ENCODE assay signal across 1 cellular context in the genomic region with DNA sequence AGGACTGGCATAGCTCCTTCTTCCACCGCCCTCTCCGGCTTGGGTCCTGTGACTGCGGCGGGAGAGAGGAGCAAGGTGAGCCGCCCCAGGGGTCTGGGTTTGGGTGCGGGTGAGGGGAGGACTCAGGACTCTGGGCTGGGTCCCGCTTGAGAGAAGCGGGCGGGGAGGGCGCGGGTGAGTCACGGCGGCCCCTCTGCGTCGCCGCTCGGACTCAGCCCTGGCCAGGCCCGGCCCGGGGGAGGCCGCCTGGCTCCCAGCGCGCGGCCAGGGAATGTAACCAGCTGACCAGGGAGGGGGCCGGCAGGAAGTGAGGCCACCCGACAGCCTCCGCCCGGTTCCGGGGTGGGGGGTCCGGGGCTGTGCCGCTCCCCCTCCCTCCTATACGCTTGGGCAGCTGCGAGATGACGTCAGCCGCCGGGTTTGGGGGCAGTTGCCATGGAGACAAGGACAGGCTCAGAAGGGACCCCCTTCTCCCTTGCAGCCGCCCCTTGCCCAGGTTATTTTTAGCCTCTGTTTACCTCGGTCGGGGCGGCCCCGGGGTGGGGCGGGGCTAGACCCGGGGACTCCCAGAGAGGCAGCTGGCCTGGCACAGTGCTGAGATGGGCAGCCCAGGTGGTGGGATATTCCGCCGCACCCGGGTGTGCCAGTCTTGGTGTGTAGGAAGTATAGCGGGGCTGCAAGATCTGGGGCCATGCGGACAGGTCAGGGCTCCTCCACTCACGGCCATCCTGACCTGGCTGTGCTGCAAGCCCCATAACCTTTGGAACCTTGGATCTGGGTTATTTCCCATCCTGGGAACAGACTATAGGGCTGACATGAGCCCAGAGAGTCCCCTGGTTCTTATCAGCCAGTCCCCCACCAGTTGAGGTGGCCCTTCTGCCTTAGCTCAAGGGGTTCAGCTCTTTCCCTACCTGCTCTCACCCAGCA.
TF ChIP-seq lines count a peak whose summit lies in the region.

No MANE protein-coding gene starts in this region.

TF ChIP-seq in HepG2, 621 proteins besides CTCF, POLR2A, EP300 and RAD21 (continued from another document):
- TF ChIP-seq ZFX (CRISPR knock-in tag; IDR thresholded peaks at IDR 0.05; ENCODE audit: low read depth) (peak; percentile 17; the same call in 1 of the 2 replicates), WIZ (CRISPR knock-in tag; IDR thresholded peaks at IDR 0.05) (0 out of 2 replicates have a peak, but pooled peaks have one; percentile 13), RFX1 (IDR thresholded peaks at IDR 0.05) (peak; percentile 36; the same call in 1 of the 2 replicates), GABPB1 (CRISPR knock-in tag; IDR thresholded peaks at IDR 0.05) (peak; percentile 84), HDAC6 (IDR thresholded peaks at IDR 0.05; ENCODE audit: low read depth, low read length) (no peak), SAP130 (CRISPR knock-in tag; IDR thresholded peaks at IDR 0.05; ENCODE audit: low read depth) (peak; percentile 67), ARID4A (CRISPR knock-in tag; IDR thresholded peaks at IDR 0.05; ENCODE audit: borderline replicate concordance) (peak; percentile 53; the same call in 1 of the 2 replicates), YY1 (IDR thresholded peaks at IDR 0.05; ENCODE audit: insufficient read depth, insufficient replicate concordance, low read depth, low read length) (no peak), ZNF615 (CRISPR knock-in tag; IDR thresholded peaks at IDR 0.05; ENCODE audit: borderline replicate concordance) (0 out of 2 replicates have a peak, but pooled peaks have one; percentile 15), ZNF274 (CRISPR knock-in tag; IDR thresholded peaks at IDR 0.05) (0 out of 2 replicates have a peak, but pooled peaks have one; percentile 58), ISL2 (CRISPR knock-in tag; IDR thresholded peaks at IDR 0.05) (0 out of 2 replicates have a peak, but pooled peaks have one; percentile 14), ZNF768 (CRISPR knock-in tag; IDR thresholded peaks at IDR 0.05) (peak; percentile 12; the same call in 1 of the 2 replicates), ETV5 (CRISPR knock-in tag; IDR thresholded peaks at IDR 0.05; ENCODE audit: borderline replicate concordance) (peak; percentile 74; the same call in 1 of the 2 replicates), SP1 (IDR thresholded peaks at IDR 0.05) (no peak), SP1 (CRISPR knock-in tag; IDR thresholded peaks at IDR 0.05) (no peak), SALL1 (CRISPR knock-in tag; IDR thresholded peaks at IDR 0.05) (0 out of 2 replicates have a peak, but pooled peaks have one; percentile 38), ZNF616 (CRISPR knock-in tag; IDR thresholded peaks at IDR 0.05; ENCODE audit: low read depth) (0 out of 2 replicates have a peak, but pooled peaks have one; percentile 20), MEIS2 (CRISPR knock-in tag; IDR thresholded peaks at IDR 0.05) (no peak), SP4 (CRISPR knock-in tag; IDR thresholded peaks at IDR 0.05) (0 out of 2 replicates have a peak, but pooled peaks have one; percentile 36), PATZ1 (CRISPR knock-in tag; IDR thresholded peaks at IDR 0.05) (peak; percentile 92), ERF (CRISPR knock-in tag; IDR thresholded peaks at IDR 0.05) (peak; percentile 13; the same call in 1 of the 2 replicates), ZNF781 (CRISPR knock-in tag; IDR thresholded peaks at IDR 0.05; ENCODE audit: borderline replicate concordance, not compliant biosample characterization) (no peak), GABPA (IDR thresholded peaks at IDR 0.05; ENCODE audit: low read depth, low read length) (peak; percentile 42; the same call in 1 of the 2 replicates), GABPA (CRISPR knock-in tag; IDR thresholded peaks at IDR 0.05; ENCODE audit: low read depth) (peak; percentile 83), NFE2L1 (CRISPR knock-in tag; IDR thresholded peaks at IDR 0.05; ENCODE audit: borderline replicate concordance) (no peak), SALL2 (CRISPR knock-in tag; IDR thresholded peaks at IDR 0.05) (peak; percentile 64), HOXA5 (CRISPR knock-in tag; IDR thresholded peaks at IDR 0.05) (0 out of 2 replicates have a peak, but pooled peaks have one; percentile 32), CAMTA2 (CRISPR knock-in tag; IDR thresholded peaks at IDR 0.05; ENCODE audit: borderline replicate concordance) (peak; percentile 64; the same call in 1 of the 2 replicates), SPEN (CRISPR knock-in tag; IDR thresholded peaks at IDR 0.05; ENCODE audit: low read depth) (peak; percentile 61; the same call in 1 of the 2 replicates), ZFY (CRISPR knock-in tag; IDR thresholded peaks at IDR 0.05) (peak; percentile 42; the same call in 1 of the 2 replicates), SMAD3 (CRISPR knock-in tag; IDR thresholded peaks at IDR 0.05) (no peak), HDAC1 (CRISPR knock-in tag; IDR thresholded peaks at IDR 0.05) (peak; percentile 22), MED1 (CRISPR knock-in tag; IDR thresholded peaks at IDR 0.05) (peak; percentile 27; the same call in 1 of the 2 replicates), ZNF263 (CRISPR knock-in tag; IDR thresholded peaks at IDR 0.05) (peak; percentile 63; the same call in 1 of the 2 replicates), RBFOX2 (IDR thresholded peaks at IDR 0.05; ENCODE audit: low read depth, low read length) (peak; percentile 70), ZNF264 (CRISPR knock-in tag; IDR thresholded peaks at IDR 0.05) (no peak), CREM (IDR thresholded peaks at IDR 0.05) (0 out of 2 replicates have a peak, but pooled peaks have one; percentile 16), CREM (CRISPR knock-in tag; IDR thresholded peaks at IDR 0.05) (no peak), SIN3A (IDR thresholded peaks at IDR 0.05; ENCODE audit: borderline replicate concordance, low read depth, low read length) (0 out of 2 replicates have a peak, but pooled peaks have one; percentile 45), ZBTB8A (CRISPR knock-in tag; IDR thresholded peaks at IDR 0.05; ENCODE audit: borderline replicate concordance, low read depth) (no peak), ZNF547 (CRISPR knock-in tag; IDR thresholded peaks at IDR 0.05) (no peak), ATF2 (CRISPR knock-in tag; IDR thresholded peaks at IDR 0.05) (peak; percentile 15; the same call in 1 of the 2 replicates), ZSCAN12 (CRISPR knock-in tag; IDR thresholded peaks at IDR 0.05) (0 out of 2 replicates have a peak, but pooled peaks have one; percentile 10), TARDBP (CRISPR knock-in tag; IDR thresholded peaks at IDR 0.05) (0 out of 2 replicates have a peak, but pooled peaks have one; percentile 32), ZNF253 (CRISPR knock-in tag; IDR thresholded peaks at IDR 0.05; ENCODE audit: borderline replicate concordance) (no peak), SNAPC2 (CRISPR knock-in tag; IDR thresholded peaks at IDR 0.05) (peak; percentile 68; the same call in 1 of the 2 replicates), ZNF354B (CRISPR knock-in tag; IDR thresholded peaks at IDR 0.05) (0 out of 2 replicates have a peak, but pooled peaks have one; percentile 48), MED8 (CRISPR knock-in tag; IDR thresholded peaks at IDR 0.05; ENCODE audit: insufficient replicate concordance) (peak; percentile 54)
- TF ChIP-seq, protein P1, sequence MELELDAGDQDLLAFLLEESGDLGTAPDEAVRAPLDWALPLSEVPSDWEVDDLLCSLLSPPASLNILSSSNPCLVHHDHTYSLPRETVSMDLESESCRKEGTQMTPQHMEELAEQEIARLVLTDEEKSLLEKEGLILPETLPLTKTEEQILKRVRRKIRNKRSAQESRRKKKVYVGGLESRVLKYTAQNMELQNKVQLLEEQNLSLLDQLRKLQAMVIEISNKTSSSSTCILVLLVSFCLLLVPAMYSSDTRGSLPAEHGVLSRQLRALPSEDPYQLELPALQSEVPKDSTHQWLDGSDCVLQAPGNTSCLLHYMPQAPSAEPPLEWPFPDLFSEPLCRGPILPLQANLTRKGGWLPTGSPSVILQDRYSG (CRISPR knock-in tag; IDR thresholded peaks at IDR 0.05), result no peak
- TF ChIP-seq, protein P2, sequence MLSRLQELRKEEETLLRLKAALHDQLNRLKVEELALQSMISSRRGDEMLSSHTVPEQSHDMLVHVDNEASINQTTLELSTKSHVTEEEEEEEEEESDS (CRISPR knock-in tag; IDR thresholded peaks at IDR 0.05; ENCODE audit: borderline replicate concordance), result no peak
- TF ChIP-seq, protein P3, sequence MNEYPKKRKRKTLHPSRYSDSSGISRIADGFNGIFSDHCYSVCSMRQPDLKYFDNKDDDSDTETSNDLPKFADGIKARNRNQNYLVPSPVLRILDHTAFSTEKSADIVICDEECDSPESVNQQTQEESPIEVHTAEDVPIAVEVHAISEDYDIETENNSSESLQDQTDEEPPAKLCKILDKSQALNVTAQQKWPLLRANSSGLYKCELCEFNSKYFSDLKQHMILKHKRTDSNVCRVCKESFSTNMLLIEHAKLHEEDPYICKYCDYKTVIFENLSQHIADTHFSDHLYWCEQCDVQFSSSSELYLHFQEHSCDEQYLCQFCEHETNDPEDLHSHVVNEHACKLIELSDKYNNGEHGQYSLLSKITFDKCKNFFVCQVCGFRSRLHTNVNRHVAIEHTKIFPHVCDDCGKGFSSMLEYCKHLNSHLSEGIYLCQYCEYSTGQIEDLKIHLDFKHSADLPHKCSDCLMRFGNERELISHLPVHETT (CRISPR knock-in tag; conservative IDR thresholded peaks at IDR 0.05), result no peak
- TF ChIP-seq, protein P4, sequence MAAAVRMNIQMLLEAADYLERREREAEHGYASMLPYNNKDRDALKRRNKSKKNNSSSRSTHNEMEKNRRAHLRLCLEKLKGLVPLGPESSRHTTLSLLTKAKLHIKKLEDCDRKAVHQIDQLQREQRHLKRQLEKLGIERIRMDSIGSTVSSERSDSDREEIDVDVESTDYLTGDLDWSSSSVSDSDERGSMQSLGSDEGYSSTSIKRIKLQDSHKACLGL (CRISPR knock-in tag; IDR thresholded peaks at IDR 0.05), result peak; percentile 27; the same call in 1 of the 2 replicates
